13 cellular contexts compared by ENCODE assay signal in genomic region chr14:76776306-76777251, GRCh38. TPM values are rescaled to one million over a fixed set of nuclear protein-coding genes. Genes with fewer than 3 reads are reported as not detected.
DNase-seq lines count a peak whose midpoint lies in the region; ATAC-seq and TF ChIP-seq lines count a peak whose summit lies in the region.
"Had no signal": no experiment of that assay in that cellular context is flagged by ENCODE, and none has a peak within 500 bp of the region (broad histone marks: within the 10 kb centered on the region; RNA-seq: fewer than 3 reads in every experiment).

No MANE protein-coding gene starts in this region.

- no peak overlapping the region for H3K9ac ChIP-seq in smooth muscle cell (ENCODE audit: low read depth)

- DNase-seq in activated CD8-positive, alpha-beta memory T cell treated with anti-CD3 and anti-CD28 coated beads for 24 hours: peak; percentile 52
- no peak for DNase-seq in activated CD8-positive, alpha-beta memory T cell treated with anti-CD3 and anti-CD28 coated beads, Interleukin-2, amount 50 U/mL, for 4 hours
- DNase-seq in NB4 (ENCODE audit: low read depth): peak; percentile 77
- peak; percentile 47 for DNase-seq in choroid plexus epithelial cell (ENCODE audit: low read depth)
- DNase-seq in stimulated activated naive B cell treated with anti-CD40 and anti-IgM and Interleukin-4, amounts not matched to agents 10 μg/mL and 1 μg/mL and 100 μg/mL, for 72 hours: no peak
- DNase-seq in smooth muscle cell (lab: John Stamatoyannopoulos, UW; ENCODE audit: unreplicated experiment): no peak
- no peak for DNase-seq in activated naive CD4-positive, alpha-beta T cell treated with anti-CD3 and anti-CD28 coated beads for 36 hours
- no peak for DNase-seq in A172 (ENCODE audit: low spot score)
- DNase-seq: NCI-H1092 treated with DMSO at 0.1 percent for 48 hours had no signal

- TF ChIP-seq CTCF in NB4 (IDR thresholded peaks at IDR 0.05; ENCODE audit: low read depth, low read length) (peak; percentile 9), choroid plexus epithelial cell (conservative IDR thresholded peaks at IDR 0.05; ENCODE audit: low read depth, low read length) (peak; percentile 21), smooth muscle cell (IDR thresholded peaks at IDR 0.05; ENCODE audit: borderline replicate concordance, insufficient read depth, poor library complexity, severe bottlenecking) (no peak)

- H3K27ac Mint-ChIP-seq in stimulated activated naive B cell treated with anti-CD40 and anti-IgM and Interleukin-4, amounts not matched to agents 10 μg/mL and 1 μg/mL and 100 μg/mL, for 72 hours: peak overlapping the region; percentile 11
- no peak overlapping the region for H3K27ac Mint-ChIP-seq in activated naive CD4-positive, alpha-beta T cell treated with anti-CD3 and anti-CD28 coated beads for 36 hours

- CTCF ChIA-PET in activated naive CD4-positive, alpha-beta T cell treated with anti-CD3 and anti-CD28 coated beads for 36 hours (lab: Charles Lee): interaction anchor here (1.3 to 1.7 kb wide), 4 partner anchors 9 to 67 kb away, joined by 3 to 10 read pairs (median 6); no protein-coding TSS in a partner anchor

- no peaks in the 10 kb centered on the region for H4K20me1 ChIP-seq in smooth muscle cell (ENCODE audit: low read depth)

- 88% methylated on average over 12 of the region's 14 CpGs for WGBS in smooth muscle cell (ENCODE audit: low lambda C conversion rate)

- peaks cover 8 to 21% of the 10 kb centered on the region in 2 donors for H3K4me1 Mint-ChIP-seq in stimulated activated naive B cell treated with anti-CD40 and anti-IgM and Interleukin-4, amounts not matched to agents 10 μg/mL and 1 μg/mL and 100 μg/mL, for 72 hours
- H3K4me1 Mint-ChIP-seq in activated naive CD4-positive, alpha-beta T cell treated with anti-CD3 and anti-CD28 coated beads for 36 hours (ENCODE audit: low read depth): peaks cover 6% of the 10 kb centered on the region

- H3K27me3 ChIP-seq in smooth muscle cell (ENCODE audit: low read depth): no peaks in the 10 kb centered on the region

- peaks cover 4 to 10% of the 10 kb centered on the region in 2 donors for H3K27me3 Mint-ChIP-seq in stimulated activated naive B cell treated with anti-CD40 and anti-IgM and Interleukin-4, amounts not matched to agents 10 μg/mL and 1 μg/mL and 100 μg/mL, for 72 hours
- H3K27me3 Mint-ChIP-seq in activated naive CD4-positive, alpha-beta T cell treated with anti-CD3 and anti-CD28 coated beads for 36 hours (ENCODE audit: low read depth): peaks cover 3% of the 10 kb centered on the region

- intact Hi-C loops in activated naive CD4-positive, alpha-beta T cell treated with anti-CD3 and anti-CD28 coated beads for 36 hours (cut with micrococcal nuclease): no loop called here

- no peak overlapping the region for H3K27ac ChIP-seq in smooth muscle cell (ENCODE audit: low read depth)

- peaks cover 20% of the 10 kb centered on the region for H3K4me1 ChIP-seq in smooth muscle cell (ENCODE audit: low read depth)

- no peak overlapping the region for H3K4me3 Mint-ChIP-seq in stimulated activated naive B cell treated with anti-CD40 and anti-IgM and Interleukin-4, amounts not matched to agents 10 μg/mL and 1 μg/mL and 100 μg/mL, for 72 hours
- no peak overlapping the region for H3K4me3 Mint-ChIP-seq in activated naive CD4-positive, alpha-beta T cell treated with anti-CD3 and anti-CD28 coated beads for 36 hours

- H3K9me3 Mint-ChIP-seq in stimulated activated naive B cell treated with anti-CD40 and anti-IgM and Interleukin-4, amounts not matched to agents 10 μg/mL and 1 μg/mL and 100 μg/mL, for 72 hours: no peaks in the 10 kb centered on the region
- H3K9me3 Mint-ChIP-seq in activated naive CD4-positive, alpha-beta T cell treated with anti-CD3 and anti-CD28 coated beads for 36 hours: no peaks in the 10 kb centered on the region

- H3F3A ChIP-seq in smooth muscle cell (ENCODE audit: low read depth): peaks cover 15% of the 10 kb centered on the region

- H3K36me3 ChIP-seq in smooth muscle cell (ENCODE audit: low read depth): no peaks in the 10 kb centered on the region

- H3K4me2 ChIP-seq in smooth muscle cell: no peak overlapping the region

- H3K4me3 ChIP-seq in NB4 (ENCODE audit: low read depth, low read length) (no peak overlapping the region), choroid plexus epithelial cell (ENCODE audit: low read depth, low read length) (no peak overlapping the region), smooth muscle cell (no peak overlapping the region)

- peak in 1 of 2 donors; percentile 28 for ATAC-seq in stimulated activated naive B cell treated with anti-CD40 and anti-IgM and Interleukin-4, amounts not matched to agents 10 μg/mL and 1 μg/mL and 100 μg/mL, for 72 hours (replicated peaks)
- ATAC-seq: SK-N-SH treated with all-trans-retinoic acid at 6 μM for 48 hours had no signal

- no peak overlapping the region for H2AFZ ChIP-seq in smooth muscle cell (ENCODE audit: low read depth)

- H3K79me2 ChIP-seq in smooth muscle cell (ENCODE audit: low read depth): peaks cover 5% of the 10 kb centered on the region

- TF ChIP-seq POLR2A in NB4 (IDR thresholded peaks at IDR 0.05; ENCODE audit: extremely low read depth, insufficient read length): no peak

- H3K9me3 ChIP-seq in smooth muscle cell (replicated peaks; ENCODE audit: low read depth): no peaks in the 10 kb centered on the region

- H3K36me3 Mint-ChIP-seq in stimulated activated naive B cell treated with anti-CD40 and anti-IgM and Interleukin-4, amounts not matched to agents 10 μg/mL and 1 μg/mL and 100 μg/mL, for 72 hours: peaks cover 4 to 16% of the 10 kb centered on the region in 2 donors
- H3K36me3 Mint-ChIP-seq in activated naive CD4-positive, alpha-beta T cell treated with anti-CD3 and anti-CD28 coated beads for 36 hours (ENCODE audit: low read depth): peaks cover 3% of the 10 kb centered on the region

RNA-seq across cellular contexts. Expression of gene VASH1, which starts 15.3 kb away (rescaled TPM):
- 23.8 and 25.0 TPM in 2 replicates for total RNA-seq in smooth muscle cell
- polyA plus RNA-seq in smooth muscle cell: 30.7 and 39.3 TPM in 2 replicates
- 1 to 10 TPM in 1 of 2 experiments, under 1 TPM in 1; 0.86 to 1.2 TPM for total RNA-seq in activated naive CD4-positive, alpha-beta T cell treated with anti-CD3 and anti-CD28 coated beads for 36 hours
- total RNA-seq in A172 (2014; rRNA removed; shearing (Covaris generic)): 2.9 and 3.5 TPM in 2 replicates

RNA-seq across cellular contexts. Expression of gene ANGEL1, which starts 36.1 kb away (rescaled TPM):
- total RNA-seq in smooth muscle cell: 18.1 and 20.4 TPM in 2 replicates
- 8.4 and 9.5 TPM in 2 replicates for polyA plus RNA-seq in smooth muscle cell
- 10 to 100 TPM; 17.0 to 19.8 TPM for total RNA-seq in activated naive CD4-positive, alpha-beta T cell treated with anti-CD3 and anti-CD28 coated beads for 36 hours
- total RNA-seq in A172 (2014; rRNA removed; shearing (Covaris generic)): 4.0 and 4.8 TPM in 2 replicates

RNA-seq across cellular contexts. Expression of gene LRRC74A, which starts 49.6 kb away (rescaled TPM):
- total RNA-seq in smooth muscle cell: not detected in 2 replicates
- not detected in 2 replicates for polyA plus RNA-seq in smooth muscle cell
- total RNA-seq in activated naive CD4-positive, alpha-beta T cell treated with anti-CD3 and anti-CD28 coated beads for 36 hours: not detected
- not detected in 2 replicates for total RNA-seq in A172 (2014; rRNA removed; shearing (Covaris generic))
- total RNA-seq: fibroblast of villous mesenchyme, mononuclear cell had no signal
- polyA plus RNA-seq: BJ had no signal

Comparison
In these comparisons a context has a peak if more than half of its experiments do, and no peak if none do; other contexts are left out.
1. DNase-seq: peak in activated CD8-positive, alpha-beta memory T cell treated with anti-CD3 and anti-CD28 coated beads for 24 hours (single experiment), NB4 (single experiment) and choroid plexus epithelial cell (single experiment); none in activated CD8-positive, alpha-beta memory T cell treated with anti-CD3 and anti-CD28 coated beads, Interleukin-2, amount 50 U/mL, for 4 hours (single experiment), stimulated activated naive B cell treated with anti-CD40 and anti-IgM and Interleukin-4, amounts not matched to agents 10 μg/mL and 1 μg/mL and 100 μg/mL, for 72 hours (single experiment), smooth muscle cell (single experiment), activated naive CD4-positive, alpha-beta T cell treated with anti-CD3 and anti-CD28 coated beads for 36 hours (single experiment) and A172 (single experiment).